ENCODE assay signal across 13 cellular contexts in the genomic region with DNA sequence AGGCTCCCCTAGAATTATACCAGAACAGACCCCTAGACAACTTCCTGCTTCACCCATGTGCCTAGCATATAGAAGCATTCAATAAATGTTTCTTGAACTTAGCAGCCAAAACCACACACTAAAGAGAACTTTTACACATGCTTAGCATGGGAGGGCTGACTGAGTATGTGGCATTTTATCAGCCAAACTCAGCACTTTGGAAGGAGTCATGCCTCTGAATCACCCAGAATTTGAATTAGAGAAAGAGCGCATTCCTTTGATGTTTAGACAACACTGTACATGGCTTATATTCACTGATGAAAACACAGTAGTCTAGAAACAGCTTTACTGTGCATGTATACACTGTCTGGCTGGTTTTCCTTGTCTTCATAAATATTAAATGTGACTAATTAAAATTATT. TPM values are rescaled to one million over a fixed set of nuclear protein-coding genes. Genes with fewer than 3 reads are reported as not detected.
DNase-seq lines count a peak whose midpoint lies in the region; ATAC-seq and TF ChIP-seq lines count a peak whose summit lies in the region.
"Had no signal": no experiment of that assay in that cellular context is flagged by ENCODE, and none has a peak within 500 bp of the region (broad histone marks: within the 10 kb centered on the region; RNA-seq: fewer than 3 reads in every experiment).

No MANE protein-coding gene starts in this region.

- intact Hi-C loops in sciatic nerve (cut with DNase I) (no loop called here), psoas muscle (cut with DNase I) (loop anchor here in 1 of 2 donors (10.0 kb wide), 1 partner anchor 346 kb away; no protein-coding TSS in a partner anchor)

- H3K36me3 ChIP-seq in fibroblast of lung (ENCODE audit: control insufficient read depth, insufficient read depth, low read length) (no peaks in the 10 kb centered on the region), psoas muscle (ENCODE audit: insufficient read depth in 1 of 2, low read depth in 1 of 2) (no peaks in the 10 kb centered on the region)

- H3K4me1 ChIP-seq in fibroblast of lung (ENCODE audit: control insufficient read depth, extremely low read depth, insufficient read depth, low read length) (no peaks in the 10 kb centered on the region), psoas muscle (no peaks in the 10 kb centered on the region)

- H2AFZ ChIP-seq in fibroblast of lung (ENCODE audit: low read length): no peak overlapping the region

- no peak overlapping the region for H3K9ac ChIP-seq in fibroblast of lung (ENCODE audit: insufficient read depth, low read length)

- H3K9me3 ChIP-seq in fibroblast of lung (ENCODE audit: control insufficient read depth, insufficient read depth, low read depth, low read length): no peaks in the 10 kb centered on the region
- no peaks in the 10 kb centered on the region for H3K9me3 ChIP-seq in psoas muscle

- no peak overlapping the region for H3K4me2 ChIP-seq in fibroblast of lung (ENCODE audit: extremely low read depth, insufficient read depth, low read length)

- POLR2A ChIA-PET in RWPE1 (lab: Yijun Ruan, JAX; ENCODE audit: low non-redundant PET): no interaction called here

- H3K27me3 ChIP-seq in fibroblast of lung (ENCODE audit: control insufficient read depth, insufficient read depth, low read length) (no peaks in the 10 kb centered on the region), psoas muscle (ENCODE audit: insufficient read depth in 3 of 3, low read length in 2 of 3) (no peaks in the 10 kb centered on the region)

- peak; percentile 48 for ATAC-seq in sciatic nerve
- ATAC-seq in psoas muscle: no peak

- WGBS in psoas muscle, 3 donors: 90 to 98% (median 92%) methylated on average over 1 of the region's 1 CpG

- DNase-seq in GM04503 (ENCODE audit: low read depth) (peak; percentile 78), RWPE1 (ENCODE audit: low spot score) (peak; percentile 24), fibroblast of lung (ENCODE audit: low read depth in 2 of 2) (peak; percentile 26 to 94), sciatic nerve (ENCODE audit: low spot score) (no peak), NCI-H2171 (lab: John Stamatoyannopoulos, UW) (no peak), KBM-7 (no peak), DMS79 treated with DMSO at 0.1 percent for 48 hours (lab: John Stamatoyannopoulos, UW) (no peak), psoas muscle (no peak)
- DNase-seq: activated CD4-positive, alpha-beta memory T cell treated with anti-CD3 and anti-CD28 coated beads, Interleukin-2, amount 10 ng/mL, durations not matched to agents 7 days and 5 days; activated effector memory CD4-positive, alpha-beta T cell treated with anti-CD3 and anti-CD28 coated beads, Interleukin-2, amount 50 U/mL, for 16 hours; NCI-H1417 treated with DMSO at 0.1 percent for 48 hours; NCI-H526 treated with DMSO at 0.1 percent for 48 hours; nucleus accumbens had no signal

- in situ Hi-C loops in KBM-7 (cut with MboI; ENCODE audit: low pct_unique_long_range_greater_than_20kb, low sequenced_read_pairs): no loop called here

- no peaks in the 10 kb centered on the region for H4K20me1 ChIP-seq in fibroblast of lung (ENCODE audit: control insufficient read depth, extremely low read depth, insufficient read depth, low read length)

- H3K27ac ChIP-seq in RWPE1 (no peak overlapping the region), fibroblast of lung (ENCODE audit: insufficient read depth, low read length) (no peak overlapping the region), psoas muscle (no peak overlapping the region)

- no peaks in the 10 kb centered on the region for H3K79me2 ChIP-seq in fibroblast of lung (ENCODE audit: control insufficient read depth, insufficient read depth, low read length)

- H3K4me3 ChIP-seq in fibroblast of lung (replicated peaks in 1 of 4; ENCODE audit: control extremely low read depth in 1 of 4, insufficient read depth in 1 of 4, low read depth in 3 of 4, low read length in 4 of 4): no peak overlapping the region
- H3K4me3 ChIP-seq in psoas muscle: no peak overlapping the region

- TF ChIP-seq CTCF in RWPE1 (conservative IDR thresholded peaks at IDR 0.05; ENCODE audit: low read depth) (no peak), fibroblast of lung (conservative IDR thresholded peaks at IDR 0.05 in 1 of 2, IDR thresholded peaks at IDR 0.05 in 1 of 2; ENCODE audit: low read depth in 1 of 2, low read length in 2 of 2) (no peak), psoas muscle (IDR thresholded peaks at IDR 0.05) (no peak)

- CTCF ChIA-PET in RWPE1 (lab: Yijun Ruan, JAX): no interaction called here

RNA-seq across cellular contexts. Expression of a gene that starts 26.1 kb away (rescaled TPM):
- total RNA-seq in fibroblast of lung: under 0.01 and 0.33 TPM in 2 replicates
- 0.01 TPM in 1 of 2 replicates, not detected in the other for polyA plus RNA-seq in fibroblast of lung
- 0.01 TPM in 1 of 2 replicates, not detected in the other for polyA plus RNA-seq in fibroblast of lung (2012)
- not detected in 2 replicates for polyA minus RNA-seq in fibroblast of lung (ENCODE audit: low replicate concordance)
- total RNA-seq in sciatic nerve: 0.89 TPM
- under 1 TPM in 1 of 4 donors, not detected in 3; 0.46 TPM for total RNA-seq in psoas muscle
- polyA plus RNA-seq in psoas muscle: under 1 TPM; 0.03 to 0.09 (median 0.09) TPM
- total RNA-seq: activated CD4-positive, alpha-beta memory T cell treated with anti-CD3 and anti-CD28 coated beads, Interleukin-2, amount 10 ng/mL, durations not matched to agents 7 days and 5 days had no signal

Comparison
In these comparisons a context has a peak if more than half of its experiments do, and no peak if none do; other contexts are left out.
1. DNase-seq: peak in GM04503 (single experiment), RWPE1 (single experiment) and fibroblast of lung (2 of 2); none in sciatic nerve (single experiment), NCI-H2171 (single experiment), KBM-7 (single experiment), DMS79 treated with DMSO at 0.1 percent for 48 hours (single experiment) and psoas muscle (0 of 2).